ENCODE assay signal across 8 cellular contexts in genomic region chrX:39772057-39772832, GRCh38.
DNase-seq lines count a peak whose midpoint lies in the region; ATAC-seq and TF ChIP-seq lines count a peak whose summit lies in the region.

No MANE protein-coding gene starts in this region.

- no peak for TF ChIP-seq CTCF in liver (IDR thresholded peaks at IDR 0.05; ENCODE audit: low read depth, low read length, missing input control)

- no peaks in the 10 kb centered on the region for H3K9me3 Mint-ChIP-seq in activated naive CD8-positive, alpha-beta T cell (ENCODE audit: low read depth)

- ATAC-seq in GM19395 (IDR thresholded peaks at IDR 0.05; ENCODE audit: unreplicated experiment) = peak; percentile 39

- H3K4me1 Mint-ChIP-seq in activated naive CD8-positive, alpha-beta T cell (ENCODE audit: low read depth) = peaks cover 41% of the 10 kb centered on the region

- no peaks in the 10 kb centered on the region for H3K27me3 Mint-ChIP-seq in activated naive CD8-positive, alpha-beta T cell

- H3K27ac ChIP-seq in liver (ENCODE audit: low read depth in 1 of 2, low read length in 2 of 2) = no peak overlapping the region

- H3K4me3 Mint-ChIP-seq in activated naive CD8-positive, alpha-beta T cell = peak overlapping the region; percentile 52

- DNase-seq in T follicular helper cell (ENCODE audit: low read depth) = peak; percentile 33
- DNase-seq in stimulated activated CD8-positive, alpha-beta memory T cell treated with anti-CD3 and anti-CD28 coated beads, Interleukin-12 subunit alpha, Interleukin-12 subunit beta, amount 100 ng/mL, for 24 hours (ENCODE audit: extremely low read depth) = peak; percentile 26
- DNase-seq in posterior vena cava (ENCODE audit: low spot score) = no peak
- DNase-seq in SHP77 treated with DMSO at 0.1 percent for 48 hours (lab: John Stamatoyannopoulos, UW) = no peak
- DNase-seq in LoVo (ENCODE audit: low spot score) = no peak

- WGBS in liver = 36% methylated on average over 21 of the region's 21 CpGs

- H3K9me3 ChIP-seq in liver (ENCODE audit: control insufficient read depth in 4 of 4, low read length in 3 of 4) = no peaks in the 10 kb centered on the region

- intact Hi-C loops in posterior vena cava (cut with DNase I) = no loop called here

- no peak overlapping the region for H3K9ac ChIP-seq in liver (ENCODE audit: low read depth in 1 of 2, low read length in 2 of 2)

- peak in 1 of 2 donors; percentile 41 for TF ChIP-seq RAD21 in liver (IDR thresholded peaks at IDR 0.05)

- H3K36me3 ChIP-seq in liver (ENCODE audit: control insufficient read depth in 4 of 4, insufficient read depth in 3 of 4, low read depth in 1 of 4, low read length in 3 of 4) = no peaks in the 10 kb centered on the region

- H3K27ac Mint-ChIP-seq in activated naive CD8-positive, alpha-beta T cell = peak overlapping the region; percentile 87

- H3K27me3 ChIP-seq in liver (ENCODE audit: control insufficient read depth in 4 of 4, insufficient read depth in 4 of 4, low read length in 3 of 4) = no peaks in the 10 kb centered on the region

- H3K4me1 ChIP-seq in liver (ENCODE audit: control insufficient read depth in 4 of 4, insufficient read depth in 4 of 4, low read length in 3 of 4) = peaks cover 0 to 7% (median 3%) of the 10 kb centered on the region in 4 donors

- H3K36me3 Mint-ChIP-seq in activated naive CD8-positive, alpha-beta T cell = no peaks in the 10 kb centered on the region

- H3K4me3 ChIP-seq in liver (ENCODE audit: low read depth in 1 of 3, low read length in 3 of 3) = no peak overlapping the region

TF ChIP-seq in liver, 16 proteins besides CTCF, POLR2A, EP300 and RAD21:
- TF ChIP-seq SP1 (IDR thresholded peaks at IDR 0.05) (peak; percentile 12), YY1 (IDR thresholded peaks at IDR 0.05) (peak; percentile 11), RXRA (IDR thresholded peaks at IDR 0.05) (peak; percentile 21 to 38), HNF4G (IDR thresholded peaks at IDR 0.05) (no peak), NR2F2 (IDR thresholded peaks at IDR 0.05) (no peak)

Comparison
In these comparisons a context has a peak if more than half of its experiments do, and no peak if none do; other contexts are left out.
1. DNase-seq: peak in T follicular helper cell (single experiment) and stimulated activated CD8-positive, alpha-beta memory T cell treated with anti-CD3 and anti-CD28 coated beads, Interleukin-12 subunit alpha, Interleukin-12 subunit beta, amount 100 ng/mL, for 24 hours (single experiment); none in posterior vena cava (single experiment), SHP77 treated with DMSO at 0.1 percent for 48 hours (single experiment) and LoVo (single experiment).